Comparison of ENCODE assay signal across 1 cellular context in the genomic region with DNA sequence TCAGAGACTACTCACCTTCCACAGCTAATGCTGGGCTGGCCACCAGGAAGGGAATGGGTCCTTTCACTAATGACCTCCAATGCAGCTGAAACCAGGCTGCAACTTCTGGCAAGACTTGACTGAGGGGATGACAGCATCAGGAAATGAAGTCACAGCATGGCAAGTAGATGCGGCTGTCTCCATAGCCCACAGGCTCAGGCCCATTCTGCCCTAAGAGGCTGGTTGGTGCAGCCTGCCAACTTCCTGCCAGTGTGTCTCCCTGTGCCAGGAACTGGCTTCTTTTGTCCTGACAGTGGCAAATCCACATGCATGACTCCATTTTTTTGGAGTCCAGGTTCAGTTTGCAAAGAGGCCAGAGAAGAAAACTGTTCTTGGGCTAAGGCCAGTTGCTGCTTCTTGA.
TF ChIP-seq lines count a peak whose summit lies in the region.

No MANE protein-coding gene starts in this region.

TF ChIP-seq in H1, 55 proteins besides CTCF, POLR2A, EP300 and RAD21:
- no peak for TF ChIP-seq POLR2AphosphoS5 (IDR thresholded peaks at IDR 0.05; ENCODE audit: low read depth, low read length)
- TF ChIP-seq POU5F1 (IDR thresholded peaks at IDR 0.05; ENCODE audit: low read depth, low read length), result no peak
- TF ChIP-seq SP4 (IDR thresholded peaks at IDR 0.05; ENCODE audit: low read length), result no peak
- TF ChIP-seq RBBP5 (IDR thresholded peaks at IDR 0.05; ENCODE audit: borderline replicate concordance, low read depth, low read length), result no peak
- TF ChIP-seq RFX5 (IDR thresholded peaks at IDR 0.05; ENCODE audit: borderline replicate concordance, low read depth, low read length), result no peak
- TF ChIP-seq CTBP2 (IDR thresholded peaks at IDR 0.05; ENCODE audit: borderline replicate concordance, insufficient read depth, insufficient read length, low read length), result no peak
- no peak for TF ChIP-seq SP2 (IDR thresholded peaks at IDR 0.05; ENCODE audit: low read length)
- TF ChIP-seq ASH2L (IDR thresholded peaks at IDR 0.05; ENCODE audit: low read length), result no peak
- no peak for TF ChIP-seq PHF8 (conservative IDR thresholded peaks at IDR 0.05; ENCODE audit: low read depth, low read length)
- no peak for TF ChIP-seq CHD1 (IDR thresholded peaks at IDR 0.05; ENCODE audit: low read depth, low read length)
- TF ChIP-seq EGR1 (IDR thresholded peaks at IDR 0.05; ENCODE audit: borderline replicate concordance, low read depth, low read length), result no peak
- TF ChIP-seq SUZ12 (IDR thresholded peaks at IDR 0.05; ENCODE audit: low read length), result no peak
- TF ChIP-seq, protein P1, sequence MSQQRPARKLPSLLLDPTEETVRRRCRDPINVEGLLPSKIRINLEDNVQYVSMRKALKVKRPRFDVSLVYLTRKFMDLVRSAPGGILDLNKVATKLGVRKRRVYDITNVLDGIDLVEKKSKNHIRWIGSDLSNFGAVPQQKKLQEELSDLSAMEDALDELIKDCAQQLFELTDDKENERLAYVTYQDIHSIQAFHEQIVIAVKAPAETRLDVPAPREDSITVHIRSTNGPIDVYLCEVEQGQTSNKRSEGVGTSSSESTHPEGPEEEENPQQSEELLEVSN (IDR thresholded peaks at IDR 0.05), result no peak
- TF ChIP-seq TCF12 (IDR thresholded peaks at IDR 0.05; ENCODE audit: low read depth, low read length), result no peak
- TF ChIP-seq CBX5 (IDR thresholded peaks at IDR 0.05; ENCODE audit: low read depth, low read length), result no peak
